ENCODE assay signal across 28 cellular contexts in the genomic region with DNA sequence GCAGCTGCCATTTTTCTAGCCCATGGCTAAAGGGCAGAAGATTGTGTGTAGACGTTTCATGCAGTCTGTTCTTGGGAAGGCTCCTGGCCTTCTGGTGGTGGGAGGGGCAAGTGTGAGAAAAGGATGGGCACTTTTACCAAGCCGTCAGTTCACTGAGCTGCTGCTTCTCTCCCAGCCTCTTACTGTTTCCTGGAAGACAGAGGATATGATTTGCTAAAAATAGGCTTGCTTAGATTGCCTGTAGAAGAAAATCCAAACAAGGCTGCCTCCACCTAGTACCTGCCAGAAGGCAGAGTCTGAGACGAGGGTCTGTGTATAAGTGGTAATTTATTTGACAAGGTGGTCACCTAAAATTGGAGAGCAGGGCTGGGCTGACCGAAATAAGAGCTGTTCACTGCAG. TPM values are rescaled to one million over a fixed set of nuclear protein-coding genes. Genes with fewer than 3 reads are reported as not detected.
"Had no signal": no experiment of that assay in that cellular context is flagged by ENCODE, and none has a peak within 500 bp of the region (broad histone marks: within the 10 kb centered on the region; RNA-seq: fewer than 3 reads in every experiment).

No MANE protein-coding gene starts in this region.

- DNase-seq: cerebellar nuclear complex; cortex of kidney; effector memory CD8-positive, alpha-beta T cell; foreskin fibroblast; gastrocnemius medialis; head of caudate nucleus; left ventricle myocardium superior; lower lobe of right lung; naive thymus-derived CD8-positive, alpha-beta T cell; pancreas; spleen; stimulated activated CD4-positive, alpha-beta T cell treated with anti-CD3 and anti-CD28 coated beads, Interleukin-4, amount 100 ng/mL, for 4 hours; thyroid gland; trophoblast cell had no signal

- H3K27me3 ChIP-seq: gastrocnemius medialis, neutrophil, pancreas, right atrium auricular region, spleen, thyroid gland had no signal

- FAIRE-seq: keratinocyte, pancreas had no signal

- H3K27me3 Mint-ChIP-seq: effector memory CD8-positive, alpha-beta T cell; naive thymus-derived CD8-positive, alpha-beta T cell; stimulated activated memory B cell treated with anti-CD40 and anti-IgM and Interleukin-4, amounts not matched to agents 10 μg/mL and 1 μg/mL and 100 μg/mL, for 72 hours; stimulated activated naive CD8-positive, alpha-beta T cell treated with anti-CD3 and anti-CD28 coated beads, Interleukin-15, Interleukin-2, amounts not matched to agents 100 ng/mL and 50 ng/mL, for 24 hours had no signal

- H3K4me3 Mint-ChIP-seq: effector memory CD8-positive, alpha-beta T cell; naive thymus-derived CD8-positive, alpha-beta T cell; stimulated activated memory B cell treated with anti-CD40 and anti-IgM and Interleukin-4, amounts not matched to agents 10 μg/mL and 1 μg/mL and 100 μg/mL, for 72 hours; stimulated activated naive CD8-positive, alpha-beta T cell treated with anti-CD3 and anti-CD28 coated beads, Interleukin-15, Interleukin-2, amounts not matched to agents 100 ng/mL and 50 ng/mL, for 24 hours had no signal

- H3K27ac Mint-ChIP-seq: naive thymus-derived CD8-positive, alpha-beta T cell; stimulated activated memory B cell treated with anti-CD40 and anti-IgM and Interleukin-4, amounts not matched to agents 10 μg/mL and 1 μg/mL and 100 μg/mL, for 72 hours; stimulated activated naive CD8-positive, alpha-beta T cell treated with anti-CD3 and anti-CD28 coated beads, Interleukin-15, Interleukin-2, amounts not matched to agents 100 ng/mL and 50 ng/mL, for 24 hours had no signal

- H3K27ac ChIP-seq: lower lobe of right lung, neutrophil, pancreas, right atrium auricular region, skin epidermis, spleen, thyroid gland had no signal

- H3K9me3 ChIP-seq: gastrocnemius medialis, lower lobe of right lung, neutrophil, pancreas, right atrium auricular region, spleen, thyroid gland had no signal

- H3K9me3 Mint-ChIP-seq: effector memory CD8-positive, alpha-beta T cell; naive thymus-derived CD8-positive, alpha-beta T cell; stimulated activated memory B cell treated with anti-CD40 and anti-IgM and Interleukin-4, amounts not matched to agents 10 μg/mL and 1 μg/mL and 100 μg/mL, for 72 hours; stimulated activated naive CD8-positive, alpha-beta T cell treated with anti-CD3 and anti-CD28 coated beads, Interleukin-15, Interleukin-2, amounts not matched to agents 100 ng/mL and 50 ng/mL, for 24 hours had no signal

- H3K36me3 ChIP-seq: right atrium auricular region had no signal

- H3K4me3 ChIP-seq: gastrocnemius medialis, lower lobe of right lung, pancreas, right atrium auricular region, skin epidermis, spleen, thyroid gland had no signal

- ATAC-seq: effector memory CD8-positive, alpha-beta T cell; gastrocnemius medialis; left ventricle myocardium superior; pancreas; stimulated activated memory B cell treated with anti-CD40 and anti-IgM and Interleukin-4, amounts not matched to agents 10 μg/mL and 1 μg/mL and 100 μg/mL, for 72 hours had no signal

- H3K4me1 ChIP-seq: lower lobe of right lung, pancreas, right atrium auricular region, spleen had no signal

RNA-seq across cellular contexts. Expression of a gene that starts 27.2 kb away (rescaled TPM):
- total RNA-seq: gastrocnemius medialis; glomerular endothelial cell; left ventricle myocardium superior; lower lobe of right lung; mesenteric fat pad; myocyte; naive thymus-derived CD8-positive, alpha-beta T cell; omental fat pad; pancreas; posterior vena cava; right atrium auricular region; spleen; urinary bladder had no signal
- polyA plus RNA-seq: esophagus, keratinocyte, neural cell, urinary bladder had no signal
